Comparison of ENCODE assay signal across 19 cellular contexts in genomic region chr5:114448496-114448895, GRCh38.
"Had no signal": no experiment of that assay in that cellular context is flagged by ENCODE, and none has a peak within 500 bp of the region (broad histone marks: within the 10 kb centered on the region; RNA-seq: fewer than 3 reads in every experiment).

No MANE protein-coding gene starts in this region.

- H3K9ac ChIP-seq: parathyroid adenoma had no signal

- ATAC-seq: activated naive CD4-positive, alpha-beta T cell treated with anti-CD3 and anti-CD28 coated beads, Interleukin-2, amount 50 U/mL, for 72 hours; left colon; sciatic nerve; stimulated activated memory B cell treated with anti-CD40 and anti-IgM and Interleukin-4, amounts not matched to agents 10 μg/mL and 1 μg/mL and 100 μg/mL, for 72 hours; T-cell had no signal

- H3K4me3 ChIP-seq: hepatocyte, stomach, suprapubic skin, tibial nerve had no signal

- H3K4me3 Mint-ChIP-seq: memory B cell; naive B cell; stimulated activated memory B cell treated with anti-CD40 and anti-IgM and Interleukin-4, amounts not matched to agents 10 μg/mL and 1 μg/mL and 100 μg/mL, for 72 hours; T-cell had no signal

- H3K4me1 ChIP-seq: parathyroid adenoma had no signal

- H3K36me3 ChIP-seq: stomach, suprapubic skin, tibial nerve had no signal

- H3K36me3 Mint-ChIP-seq: activated naive CD4-positive, alpha-beta T cell treated with anti-CD3 and anti-CD28 coated beads, Interleukin-2, amount 50 U/mL, for 72 hours; memory B cell; naive B cell; stimulated activated memory B cell treated with anti-CD40 and anti-IgM and Interleukin-4, amounts not matched to agents 10 μg/mL and 1 μg/mL and 100 μg/mL, for 72 hours; T-cell had no signal

- H3K27ac ChIP-seq: hepatocyte, parathyroid adenoma, stomach, suprapubic skin, tibial nerve had no signal

- H3K27ac Mint-ChIP-seq: activated naive CD4-positive, alpha-beta T cell treated with anti-CD3 and anti-CD28 coated beads, Interleukin-2, amount 50 U/mL, for 72 hours; memory B cell; stimulated activated memory B cell treated with anti-CD40 and anti-IgM and Interleukin-4, amounts not matched to agents 10 μg/mL and 1 μg/mL and 100 μg/mL, for 72 hours; T-cell had no signal

- H3K9me3 Mint-ChIP-seq: activated naive CD4-positive, alpha-beta T cell treated with anti-CD3 and anti-CD28 coated beads, Interleukin-2, amount 50 U/mL, for 72 hours; memory B cell; naive B cell; stimulated activated memory B cell treated with anti-CD40 and anti-IgM and Interleukin-4, amounts not matched to agents 10 μg/mL and 1 μg/mL and 100 μg/mL, for 72 hours; T-cell had no signal

- DNase-seq: activated T-cell treated with anti-CD3 and anti-CD28 coated beads, Interleukin-2, amount 50 U/mL, for 1 hour; amniotic stem cell; cortex of kidney; foreskin melanocyte; glutamatergic neuron; left colon; naive B cell; small intestine; stimulated activated CD4-positive, alpha-beta T cell treated with anti-CD3 and anti-CD28 coated beads, Interleukin-15, amount 100 ng/mL, for 24 hours; stomach; T-cell had no signal

- H3K27me3 ChIP-seq: hepatocyte, stomach, suprapubic skin, tibial nerve had no signal

- H3K9me3 ChIP-seq: stomach, suprapubic skin, tibial nerve had no signal
